ENCODE assay signal across 10 cellular contexts in the genomic region with DNA sequence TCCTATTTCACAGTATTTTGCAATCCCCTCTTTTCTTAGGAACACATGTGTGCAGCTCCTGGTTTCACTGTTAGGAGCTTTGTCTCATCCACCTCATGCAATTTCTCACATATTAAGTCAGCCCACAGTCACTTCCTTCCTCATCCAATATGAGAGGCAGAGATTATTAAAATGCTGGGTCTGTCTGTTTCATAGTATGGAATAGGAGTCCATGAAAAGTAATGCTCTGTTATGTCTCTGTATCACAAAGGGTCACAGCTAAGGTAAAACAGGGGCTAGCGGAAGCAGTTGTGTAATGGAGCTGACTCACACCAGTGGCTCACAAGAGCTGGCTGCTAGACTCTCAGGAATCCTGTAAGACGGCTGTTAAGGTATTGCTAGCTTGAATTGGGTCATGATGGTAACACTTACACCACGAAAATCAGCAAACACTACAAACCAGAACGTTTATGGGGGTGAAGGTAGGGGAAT.
A peak's percentile ranks its signal among the peaks of the same experiment; 100 is the strongest.
DNase-seq lines count a peak whose midpoint lies in the region; ATAC-seq, FAIRE-seq and TF ChIP-seq lines count a peak whose summit lies in the region.
"Had no signal": no experiment of that assay in that cellular context is flagged by ENCODE, and none has a peak within 500 bp of the region (broad histone marks: within the 10 kb centered on the region; RNA-seq: fewer than 3 reads in every experiment).

No MANE protein-coding gene starts in this region.

- no peaks in the 10 kb centered on the region for H3K4me1 ChIP-seq in A673 (ENCODE audit: insufficient read depth, low read length, poor library complexity, severe bottlenecking)

- no peak overlapping the region for H3K4me3 ChIP-seq in kidney epithelial cell (ENCODE audit: low read depth, low read length)
- no peak overlapping the region for H3K4me3 ChIP-seq in A673 (ENCODE audit: low read depth, low read length, poor library complexity, severe bottlenecking)
- H3K4me3 ChIP-seq: SJSA1 had no signal

- intact Hi-C loops in A673 (cut with micrococcal nuclease; ENCODE audit: unreplicated experiment): no loop called here

- CTCF ChIA-PET in A673 (lab: Charles Lee): no interaction called here

- peak; percentile 10 for DNase-seq in AG09319 (ENCODE audit: extremely low read depth, low read depth)
- peak; percentile 34 to 39 for DNase-seq in Kasumi-1 (lab: John Stamatoyannopoulos, UW)
- peak; percentile 91 for DNase-seq in astrocyte of the hippocampus (ENCODE audit: low read depth, low spot score)
- peak; percentile 90 for DNase-seq in kidney epithelial cell (ENCODE audit: low read depth)
- no peak for DNase-seq in A673 (ENCODE audit: low spot score)
- no peak for DNase-seq in D721Med (ENCODE audit: insufficient read length, low spot score)
- DNase-seq: CD4-positive, alpha-beta T cell had no signal

- ATAC-seq in GM18520 (IDR thresholded peaks at IDR 0.05; ENCODE audit: unreplicated experiment) (no peak), GM21576 (IDR thresholded peaks at IDR 0.05; ENCODE audit: unreplicated experiment) (no peak)

- no peaks in the 10 kb centered on the region for H3K27me3 ChIP-seq in kidney epithelial cell (ENCODE audit: control insufficient read depth, insufficient read depth, low read length)
- H3K27me3 ChIP-seq in A673 (replicated peaks; ENCODE audit: insufficient read depth, low read depth, low read length, poor library complexity): no peaks in the 10 kb centered on the region
- H3K27me3 ChIP-seq: SJSA1 had no signal

- H3K9me3 ChIP-seq in A673 (ENCODE audit: low read depth, low read length, poor library complexity, severe bottlenecking): no peaks in the 10 kb centered on the region

- no peaks in the 10 kb centered on the region for H3K36me3 ChIP-seq in kidney epithelial cell (ENCODE audit: control insufficient read depth, insufficient read depth, low read length)
- H3K36me3 ChIP-seq in A673 (ENCODE audit: insufficient read depth, low read length, poor library complexity, severe bottlenecking): no peaks in the 10 kb centered on the region
- H3K36me3 ChIP-seq: SJSA1 had no signal

- TF ChIP-seq CTCF in AG09319 (IDR thresholded peaks at IDR 0.05; ENCODE audit: low read depth, low read length): no peak
- TF ChIP-seq CTCF in kidney epithelial cell (IDR thresholded peaks at IDR 0.05; ENCODE audit: insufficient read depth, low read length, poor library complexity, severe bottlenecking): no peak
- no peak for TF ChIP-seq CTCF in A673 (conservative IDR thresholded peaks at IDR 0.05; ENCODE audit: low read depth, low read length)
- TF ChIP-seq CTCF in D721Med (IDR thresholded peaks at IDR 0.05; ENCODE audit: insufficient read depth, missing control alignments): no peak

- BruUV-seq in A673 (replicated peaks; lab: Mats Ljungman, UMichigan): no TSS peak

- FAIRE-seq in D721Med (lab: Jason Lieb, UNC): no peak

- H3K27ac ChIP-seq in A673 (ENCODE audit: low read depth, low read length, poor library complexity, severe bottlenecking): no peak overlapping the region
- H3K27ac ChIP-seq: SJSA1 had no signal

- POLR2A ChIA-PET in A673 (lab: Charles Lee; ENCODE audit: low non-redundant PET): no interaction called here

Comparison
In these comparisons a context has a peak if more than half of its experiments do, and no peak if none do; other contexts are left out.
1. DNase-seq: peak in AG09319 (single experiment), Kasumi-1 (2 of 2), astrocyte of the hippocampus (single experiment) and kidney epithelial cell (single experiment); none in A673 (single experiment) and D721Med (single experiment).